1 cellular context compared by ENCODE assay signal in genomic region chr2:231051116-231051515, GRCh38.
TF ChIP-seq lines count a peak whose summit lies in the region.

No MANE protein-coding gene starts in this region.

TF ChIP-seq in HepG2, 621 proteins besides CTCF, POLR2A, EP300 and RAD21 (continued from another document and continues in another):
- TF ChIP-seq DBP (CRISPR knock-in tag; IDR thresholded peaks at IDR 0.05; ENCODE audit: not compliant biosample characterization) (no peak), ZNF788 (CRISPR knock-in tag; IDR thresholded peaks at IDR 0.05; ENCODE audit: borderline replicate concordance) (no peak), ZNF781 (CRISPR knock-in tag; IDR thresholded peaks at IDR 0.05; ENCODE audit: borderline replicate concordance, not compliant biosample characterization) (peak; percentile 17), EEA1 (CRISPR knock-in tag; IDR thresholded peaks at IDR 0.05; ENCODE audit: borderline replicate concordance) (no peak), SAFB2 (CRISPR knock-in tag; IDR thresholded peaks at IDR 0.05; ENCODE audit: borderline replicate concordance, low read depth) (no peak), ZNF75D (CRISPR knock-in tag; IDR thresholded peaks at IDR 0.05; ENCODE audit: borderline replicate concordance) (no peak), ZFP91 (CRISPR knock-in tag; IDR thresholded peaks at IDR 0.05; ENCODE audit: borderline replicate concordance) (no peak; the same call in 1 of the 2 replicates), ZNF564 (CRISPR knock-in tag; IDR thresholded peaks at IDR 0.05) (no peak), MIER2 (CRISPR knock-in tag; IDR thresholded peaks at IDR 0.05) (0 out of 2 replicates have a peak, but pooled peaks have one; percentile 18), MIER3 (CRISPR knock-in tag; IDR thresholded peaks at IDR 0.05; ENCODE audit: borderline replicate concordance) (0 out of 2 replicates have a peak, but pooled peaks have one; percentile 17), ZFY (CRISPR knock-in tag; IDR thresholded peaks at IDR 0.05) (peak; percentile 62), ZNF737 (CRISPR knock-in tag; IDR thresholded peaks at IDR 0.05; ENCODE audit: borderline replicate concordance) (no peak), TRIM24 (CRISPR knock-in tag; IDR thresholded peaks at IDR 0.05) (no peak), RARA (CRISPR knock-in tag; IDR thresholded peaks at IDR 0.05) (peak; percentile 44), POLR2AphosphoS5 (IDR thresholded peaks at IDR 0.05; ENCODE audit: low read depth, low read length) (peak; percentile 48; the same call in 1 of the 2 replicates), FOXA1 (IDR thresholded peaks at IDR 0.05) (no peak), FOXA1 (CRISPR knock-in tag; IDR thresholded peaks at IDR 0.05) (no peak; the same call in 1 of the 2 replicates), HNF4G (IDR thresholded peaks at IDR 0.05; ENCODE audit: borderline replicate concordance, low read depth, low read length) (peak; percentile 73), HNF4G (CRISPR knock-in tag; IDR thresholded peaks at IDR 0.05; ENCODE audit: borderline replicate concordance, low read depth) (no peak), GFI1 (CRISPR knock-in tag; IDR thresholded peaks at IDR 0.05; ENCODE audit: borderline replicate concordance) (no peak), TBX2 (CRISPR knock-in tag; IDR thresholded peaks at IDR 0.05; ENCODE audit: borderline replicate concordance) (no peak), ZNF672 (CRISPR knock-in tag; IDR thresholded peaks at IDR 0.05) (no peak), ZSCAN22 (CRISPR knock-in tag; IDR thresholded peaks at IDR 0.05) (no peak), NR0B2 (CRISPR knock-in tag; IDR thresholded peaks at IDR 0.05) (no peak), FUBP1 (CRISPR knock-in tag; IDR thresholded peaks at IDR 0.05; ENCODE audit: borderline replicate concordance) (no peak), DNMT1 (CRISPR knock-in tag; IDR thresholded peaks at IDR 0.05) (no peak), ZNF407 (CRISPR knock-in tag; IDR thresholded peaks at IDR 0.05; ENCODE audit: not compliant biosample characterization) (peak; percentile 76), SRF (IDR thresholded peaks at IDR 0.05; ENCODE audit: low read depth, low read length) (no peak), SOX13 (IDR thresholded peaks at IDR 0.05) (no peak), SOX13 (CRISPR knock-in tag; conservative IDR thresholded peaks at IDR 0.05 in 1 of 2, IDR thresholded peaks at IDR 0.05 in 1 of 2) (no peak), ATRX (CRISPR knock-in tag; IDR thresholded peaks at IDR 0.05; ENCODE audit: borderline replicate concordance) (no peak), ZSCAN31 (CRISPR knock-in tag; IDR thresholded peaks at IDR 0.05; ENCODE audit: low read depth) (no peak), NFRKB (IDR thresholded peaks at IDR 0.05) (no peak), NCOA2 (CRISPR knock-in tag; IDR thresholded peaks at IDR 0.05) (no peak), ZNF567 (CRISPR knock-in tag; IDR thresholded peaks at IDR 0.05; ENCODE audit: borderline replicate concordance) (no peak), ZBTB7A (CRISPR knock-in tag; IDR thresholded peaks at IDR 0.05) (peak; percentile 90; the same call in 1 of the 2 replicates), ZNF773 (CRISPR knock-in tag; IDR thresholded peaks at IDR 0.05; ENCODE audit: borderline replicate concordance) (no peak)
- TF ChIP-seq, protein P1, sequence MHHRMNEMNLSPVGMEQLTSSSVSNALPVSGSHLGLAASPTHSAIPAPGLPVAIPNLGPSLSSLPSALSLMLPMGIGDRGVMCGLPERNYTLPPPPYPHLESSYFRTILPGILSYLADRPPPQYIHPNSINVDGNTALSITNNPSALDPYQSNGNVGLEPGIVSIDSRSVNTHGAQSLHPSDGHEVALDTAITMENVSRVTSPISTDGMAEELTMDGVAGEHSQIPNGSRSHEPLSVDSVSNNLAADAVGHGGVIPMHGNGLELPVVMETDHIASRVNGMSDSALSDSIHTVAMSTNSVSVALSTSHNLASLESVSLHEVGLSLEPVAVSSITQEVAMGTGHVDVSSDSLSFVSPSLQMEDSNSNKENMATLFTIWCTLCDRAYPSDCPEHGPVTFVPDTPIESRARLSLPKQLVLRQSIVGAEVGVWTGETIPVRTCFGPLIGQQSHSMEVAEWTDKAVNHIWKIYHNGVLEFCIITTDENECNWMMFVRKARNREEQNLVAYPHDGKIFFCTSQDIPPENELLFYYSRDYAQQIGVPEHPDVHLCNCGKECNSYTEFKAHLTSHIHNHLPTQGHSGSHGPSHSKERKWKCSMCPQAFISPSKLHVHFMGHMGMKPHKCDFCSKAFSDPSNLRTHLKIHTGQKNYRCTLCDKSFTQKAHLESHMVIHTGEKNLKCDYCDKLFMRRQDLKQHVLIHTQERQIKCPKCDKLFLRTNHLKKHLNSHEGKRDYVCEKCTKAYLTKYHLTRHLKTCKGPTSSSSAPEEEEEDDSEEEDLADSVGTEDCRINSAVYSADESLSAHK (CRISPR knock-in tag; IDR thresholded peaks at IDR 0.05; ENCODE audit: borderline replicate concordance) = no peak
- TF ChIP-seq, protein P2, sequence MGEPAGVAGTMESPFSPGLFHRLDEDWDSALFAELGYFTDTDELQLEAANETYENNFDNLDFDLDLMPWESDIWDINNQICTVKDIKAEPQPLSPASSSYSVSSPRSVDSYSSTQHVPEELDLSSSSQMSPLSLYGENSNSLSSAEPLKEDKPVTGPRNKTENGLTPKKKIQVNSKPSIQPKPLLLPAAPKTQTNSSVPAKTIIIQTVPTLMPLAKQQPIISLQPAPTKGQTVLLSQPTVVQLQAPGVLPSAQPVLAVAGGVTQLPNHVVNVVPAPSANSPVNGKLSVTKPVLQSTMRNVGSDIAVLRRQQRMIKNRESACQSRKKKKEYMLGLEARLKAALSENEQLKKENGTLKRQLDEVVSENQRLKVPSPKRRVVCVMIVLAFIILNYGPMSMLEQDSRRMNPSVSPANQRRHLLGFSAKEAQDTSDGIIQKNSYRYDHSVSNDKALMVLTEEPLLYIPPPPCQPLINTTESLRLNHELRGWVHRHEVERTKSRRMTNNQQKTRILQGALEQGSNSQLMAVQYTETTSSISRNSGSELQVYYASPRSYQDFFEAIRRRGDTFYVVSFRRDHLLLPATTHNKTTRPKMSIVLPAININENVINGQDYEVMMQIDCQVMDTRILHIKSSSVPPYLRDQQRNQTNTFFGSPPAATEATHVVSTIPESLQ (CRISPR knock-in tag; conservative IDR thresholded peaks at IDR 0.05) = no peak
- TF ChIP-seq, protein P3, sequence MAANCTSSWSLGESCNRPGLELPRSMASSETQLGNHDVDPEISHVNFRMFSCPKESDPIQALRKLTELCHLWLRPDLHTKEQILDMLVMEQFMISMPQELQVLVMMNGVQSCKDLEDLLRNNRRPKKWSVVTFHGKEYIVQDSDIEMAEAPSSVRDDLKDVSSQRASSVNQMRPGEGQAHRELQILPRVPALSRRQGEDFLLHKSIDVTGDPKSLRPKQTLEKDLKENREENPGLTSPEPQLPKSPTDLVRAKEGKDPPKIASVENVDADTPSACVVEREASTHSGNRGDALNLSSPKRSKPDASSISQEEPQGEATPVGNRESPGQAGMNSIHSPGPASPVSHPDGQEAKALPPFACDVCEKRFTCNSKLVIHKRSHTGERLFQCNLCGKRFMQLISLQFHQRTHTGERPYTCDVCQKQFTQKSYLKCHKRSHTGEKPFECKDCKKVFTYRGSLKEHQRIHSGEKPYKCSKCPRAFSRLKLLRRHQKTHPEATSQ (CRISPR knock-in tag; IDR thresholded peaks at IDR 0.05; ENCODE audit: borderline replicate concordance) = 0 out of 2 replicates have a peak, but pooled peaks have one; percentile 47
- TF ChIP-seq, protein P4, sequence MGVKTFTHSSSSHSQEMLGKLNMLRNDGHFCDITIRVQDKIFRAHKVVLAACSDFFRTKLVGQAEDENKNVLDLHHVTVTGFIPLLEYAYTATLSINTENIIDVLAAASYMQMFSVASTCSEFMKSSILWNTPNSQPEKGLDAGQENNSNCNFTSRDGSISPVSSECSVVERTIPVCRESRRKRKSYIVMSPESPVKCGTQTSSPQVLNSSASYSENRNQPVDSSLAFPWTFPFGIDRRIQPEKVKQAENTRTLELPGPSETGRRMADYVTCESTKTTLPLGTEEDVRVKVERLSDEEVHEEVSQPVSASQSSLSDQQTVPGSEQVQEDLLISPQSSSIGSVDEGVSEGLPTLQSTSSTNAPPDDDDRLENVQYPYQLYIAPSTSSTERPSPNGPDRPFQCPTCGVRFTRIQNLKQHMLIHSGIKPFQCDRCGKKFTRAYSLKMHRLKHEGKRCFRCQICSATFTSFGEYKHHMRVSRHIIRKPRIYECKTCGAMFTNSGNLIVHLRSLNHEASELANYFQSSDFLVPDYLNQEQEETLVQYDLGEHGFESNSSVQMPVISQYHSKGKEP (CRISPR knock-in tag; IDR thresholded peaks at IDR 0.05) = 0 out of 2 replicates have a peak, but pooled peaks have one; percentile 33
